ENCODE assay signal across 2 cellular contexts in the genomic region with DNA sequence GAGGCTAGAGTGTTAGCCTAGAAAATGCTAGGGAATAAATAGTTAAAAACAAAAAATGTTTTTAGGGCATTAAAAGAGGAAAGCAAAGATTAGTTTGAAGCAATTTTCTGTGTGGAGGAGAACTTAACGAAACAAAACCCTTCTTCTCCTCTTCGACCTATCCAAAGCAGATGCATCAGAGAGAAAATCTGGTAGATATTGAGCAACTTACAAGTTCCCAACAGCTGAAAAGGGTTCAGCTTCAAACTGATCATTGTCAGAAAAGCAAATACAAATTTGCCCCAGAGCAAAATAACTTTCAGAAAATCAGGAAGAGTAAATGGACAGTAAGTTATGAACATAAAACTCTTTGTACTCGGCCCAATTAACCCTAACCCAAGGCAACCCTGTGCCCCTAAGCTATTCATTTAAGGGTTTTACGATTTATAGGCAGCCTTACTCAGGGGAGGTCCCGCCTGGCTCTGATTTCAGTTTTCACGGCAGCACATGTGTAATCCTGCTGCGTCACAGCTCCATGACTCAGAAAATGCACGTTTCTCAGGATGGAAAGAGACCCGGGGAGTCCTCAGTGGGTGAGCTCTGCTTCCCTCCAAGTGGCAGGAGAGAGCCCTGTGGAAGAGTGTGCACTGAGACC.
TF ChIP-seq lines count a peak whose summit lies in the region.

No MANE protein-coding gene starts in this region.

TF ChIP-seq in A549, 52 proteins besides CTCF, POLR2A, EP300 and RAD21 (continued from another document):
- TF ChIP-seq, protein P1, sequence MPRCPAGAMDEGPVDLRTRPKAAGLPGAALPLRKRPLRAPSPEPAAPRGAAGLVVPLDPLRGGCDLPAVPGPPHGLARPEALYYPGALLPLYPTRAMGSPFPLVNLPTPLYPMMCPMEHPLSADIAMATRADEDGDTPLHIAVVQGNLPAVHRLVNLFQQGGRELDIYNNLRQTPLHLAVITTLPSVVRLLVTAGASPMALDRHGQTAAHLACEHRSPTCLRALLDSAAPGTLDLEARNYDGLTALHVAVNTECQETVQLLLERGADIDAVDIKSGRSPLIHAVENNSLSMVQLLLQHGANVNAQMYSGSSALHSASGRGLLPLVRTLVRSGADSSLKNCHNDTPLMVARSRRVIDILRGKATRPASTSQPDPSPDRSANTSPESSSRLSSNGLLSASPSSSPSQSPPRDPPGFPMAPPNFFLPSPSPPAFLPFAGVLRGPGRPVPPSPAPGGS (IDR thresholded peaks at IDR 0.05), result peak; percentile 81; the same call in 2 of the 3 replicates
- TF ChIP-seq, protein P2, sequence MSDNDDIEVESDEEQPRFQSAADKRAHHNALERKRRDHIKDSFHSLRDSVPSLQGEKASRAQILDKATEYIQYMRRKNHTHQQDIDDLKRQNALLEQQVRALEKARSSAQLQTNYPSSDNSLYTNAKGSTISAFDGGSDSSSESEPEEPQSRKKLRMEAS (IDR thresholded peaks at IDR 0.05), result peak; percentile 78
- TF ChIP-seq ZSCAN20 (CRISPR knock-in tag; IDR thresholded peaks at IDR 0.05) (no peak), HOXB5 (CRISPR knock-in tag; IDR thresholded peaks at IDR 0.05) (no peak), FOSL2 (IDR thresholded peaks at IDR 0.05) (peak; percentile 81), FOSL2 (CRISPR knock-in tag; IDR thresholded peaks at IDR 0.05) (peak; percentile 88), CEBPB (IDR thresholded peaks at IDR 0.05) (peak; percentile 20 to 78; a peak in 3 of 4 replicates), TP53 (CRISPR knock-in tag; IDR thresholded peaks at IDR 0.05) (no peak), KDM5A (IDR thresholded peaks at IDR 0.05) (no peak), JUNB (IDR thresholded peaks at IDR 0.05) (peak; percentile 90), JUN (IDR thresholded peaks at IDR 0.05) (peak; percentile 84 to 93), CHD4 (IDR thresholded peaks at IDR 0.05; ENCODE audit: borderline replicate concordance) (no peak), KDM1A (IDR thresholded peaks at IDR 0.05; ENCODE audit: low read depth) (no peak), SMC3 (IDR thresholded peaks at IDR 0.05) (peak; percentile 44), NFE2L2 (conservative IDR thresholded peaks at IDR 0.05; ENCODE audit: low read length) (peak; percentile 22; the same call in 1 of the 2 replicates), BHLHE40 (IDR thresholded peaks at IDR 0.05; ENCODE audit: low read depth, low read length) (0 out of 2 replicates have a peak, but pooled peaks have one; percentile 20), CBX2 (IDR thresholded peaks at IDR 0.05; ENCODE audit: borderline replicate concordance, low read depth) (no peak)

TF ChIP-seq in HEK293, 187 proteins besides CTCF, POLR2A, EP300 and RAD21 (continued from another document and continues in another):
- TF ChIP-seq, protein P3, sequence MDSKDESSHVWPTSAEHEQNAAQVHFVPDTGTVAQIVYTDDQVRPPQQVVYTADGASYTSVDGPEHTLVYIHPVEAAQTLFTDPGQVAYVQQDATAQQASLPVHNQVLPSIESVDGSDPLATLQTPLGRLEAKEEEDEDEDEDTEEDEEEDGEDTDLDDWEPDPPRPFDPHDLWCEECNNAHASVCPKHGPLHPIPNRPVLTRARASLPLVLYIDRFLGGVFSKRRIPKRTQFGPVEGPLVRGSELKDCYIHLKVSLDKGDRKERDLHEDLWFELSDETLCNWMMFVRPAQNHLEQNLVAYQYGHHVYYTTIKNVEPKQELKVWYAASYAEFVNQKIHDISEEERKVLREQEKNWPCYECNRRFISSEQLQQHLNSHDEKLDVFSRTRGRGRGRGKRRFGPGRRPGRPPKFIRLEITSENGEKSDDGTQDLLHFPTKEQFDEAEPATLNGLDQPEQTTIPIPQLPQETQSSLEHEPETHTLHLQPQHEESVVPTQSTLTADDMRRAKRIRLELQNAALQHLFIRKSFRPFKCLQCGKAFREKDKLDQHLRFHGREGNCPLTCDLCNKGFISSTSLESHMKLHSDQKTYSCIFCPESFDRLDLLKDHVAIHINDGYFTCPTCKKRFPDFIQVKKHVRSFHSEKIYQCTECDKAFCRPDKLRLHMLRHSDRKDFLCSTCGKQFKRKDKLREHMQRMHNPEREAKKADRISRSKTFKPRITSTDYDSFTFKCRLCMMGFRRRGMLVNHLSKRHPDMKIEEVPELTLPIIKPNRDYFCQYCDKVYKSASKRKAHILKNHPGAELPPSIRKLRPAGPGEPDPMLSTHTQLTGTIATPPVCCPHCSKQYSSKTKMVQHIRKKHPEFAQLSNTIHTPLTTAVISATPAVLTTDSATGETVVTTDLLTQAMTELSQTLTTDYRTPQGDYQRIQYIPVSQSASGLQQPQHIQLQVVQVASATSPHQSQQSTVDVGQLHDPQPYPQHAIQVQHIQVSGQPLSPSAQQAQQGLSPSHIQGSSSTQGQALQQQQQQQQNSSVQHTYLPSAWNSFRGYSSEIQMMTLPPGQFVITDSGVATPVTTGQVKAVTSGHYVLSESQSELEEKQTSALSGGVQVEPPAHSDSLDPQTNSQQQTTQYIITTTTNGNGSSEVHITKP (tag by site-specific recombination; IDR thresholded peaks at IDR 0.05), result peak; percentile 53
- TF ChIP-seq KLF16 (tag by site-specific recombination; IDR thresholded peaks at IDR 0.05), result peak; percentile 35; the same call in 1 of the 2 replicates
- peak; percentile 23; the same call in 1 of the 2 replicates for TF ChIP-seq PRDM1 (tag by site-specific recombination; IDR thresholded peaks at IDR 0.05)
- TF ChIP-seq ZNF23 (tag by site-specific recombination; IDR thresholded peaks at IDR 0.05; ENCODE audit: borderline replicate concordance), result no peak
- 0 out of 2 replicates have a peak, but pooled peaks have one; percentile 22 for TF ChIP-seq SCRT2 (tag by site-specific recombination; IDR thresholded peaks at IDR 0.05)
- TF ChIP-seq ZNF843 (tag by site-specific recombination; IDR thresholded peaks at IDR 0.05), result peak; percentile 95
- TF ChIP-seq, protein P4, sequence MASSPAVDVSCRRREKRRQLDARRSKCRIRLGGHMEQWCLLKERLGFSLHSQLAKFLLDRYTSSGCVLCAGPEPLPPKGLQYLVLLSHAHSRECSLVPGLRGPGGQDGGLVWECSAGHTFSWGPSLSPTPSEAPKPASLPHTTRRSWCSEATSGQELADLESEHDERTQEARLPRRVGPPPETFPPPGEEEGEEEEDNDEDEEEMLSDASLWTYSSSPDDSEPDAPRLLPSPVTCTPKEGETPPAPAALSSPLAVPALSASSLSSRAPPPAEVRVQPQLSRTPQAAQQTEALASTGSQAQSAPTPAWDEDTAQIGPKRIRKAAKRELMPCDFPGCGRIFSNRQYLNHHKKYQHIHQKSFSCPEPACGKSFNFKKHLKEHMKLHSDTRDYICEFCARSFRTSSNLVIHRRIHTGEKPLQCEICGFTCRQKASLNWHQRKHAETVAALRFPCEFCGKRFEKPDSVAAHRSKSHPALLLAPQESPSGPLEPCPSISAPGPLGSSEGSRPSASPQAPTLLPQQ (tag by site-specific recombination; IDR thresholded peaks at IDR 0.05), result peak; percentile 76
- peak; percentile 92 for TF ChIP-seq ZBTB21 (tag by site-specific recombination; IDR thresholded peaks at IDR 0.05)
- TF ChIP-seq YY1 (tag by site-specific recombination; IDR thresholded peaks at IDR 0.05), result no peak
- peak; percentile 94 for TF ChIP-seq GFI1B (tag by site-specific recombination; IDR thresholded peaks at IDR 0.05)
- peak; percentile 58 for TF ChIP-seq ZBTB8A (tag by site-specific recombination; IDR thresholded peaks at IDR 0.05)
- peak; percentile 95 for TF ChIP-seq ZNF629 (tag by site-specific recombination; IDR thresholded peaks at IDR 0.05)
- TF ChIP-seq BCL11B (tag by site-specific recombination; IDR thresholded peaks at IDR 0.05; ENCODE audit: low read depth), result peak; percentile 48; the same call in 1 of the 2 replicates
- no peak for TF ChIP-seq ZNF146 (tag by site-specific recombination; IDR thresholded peaks at IDR 0.05)
- TF ChIP-seq, protein P5, sequence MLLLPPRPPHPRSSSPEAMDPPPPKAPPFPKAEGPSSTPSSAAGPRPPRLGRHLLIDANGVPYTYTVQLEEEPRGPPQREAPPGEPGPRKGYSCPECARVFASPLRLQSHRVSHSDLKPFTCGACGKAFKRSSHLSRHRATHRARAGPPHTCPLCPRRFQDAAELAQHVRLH (tag by site-specific recombination; IDR thresholded peaks at IDR 0.05), result 0 out of 2 replicates have a peak, but pooled peaks have one; percentile 44
- TF ChIP-seq ZNF423 (tag by site-specific recombination; IDR thresholded peaks at IDR 0.05), result peak; percentile 77
- TF ChIP-seq OSR2 (tag by site-specific recombination; IDR thresholded peaks at IDR 0.05), result peak; percentile 81
- TF ChIP-seq, protein P6, sequence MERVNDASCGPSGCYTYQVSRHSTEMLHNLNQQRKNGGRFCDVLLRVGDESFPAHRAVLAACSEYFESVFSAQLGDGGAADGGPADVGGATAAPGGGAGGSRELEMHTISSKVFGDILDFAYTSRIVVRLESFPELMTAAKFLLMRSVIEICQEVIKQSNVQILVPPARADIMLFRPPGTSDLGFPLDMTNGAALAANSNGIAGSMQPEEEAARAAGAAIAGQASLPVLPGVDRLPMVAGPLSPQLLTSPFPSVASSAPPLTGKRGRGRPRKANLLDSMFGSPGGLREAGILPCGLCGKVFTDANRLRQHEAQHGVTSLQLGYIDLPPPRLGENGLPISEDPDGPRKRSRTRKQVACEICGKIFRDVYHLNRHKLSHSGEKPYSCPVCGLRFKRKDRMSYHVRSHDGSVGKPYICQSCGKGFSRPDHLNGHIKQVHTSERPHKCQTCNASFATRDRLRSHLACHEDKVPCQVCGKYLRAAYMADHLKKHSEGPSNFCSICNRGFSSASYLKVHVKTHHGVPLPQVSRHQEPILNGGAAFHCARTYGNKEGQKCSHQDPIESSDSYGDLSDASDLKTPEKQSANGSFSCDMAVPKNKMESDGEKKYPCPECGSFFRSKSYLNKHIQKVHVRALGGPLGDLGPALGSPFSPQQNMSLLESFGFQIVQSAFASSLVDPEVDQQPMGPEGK (tag by site-specific recombination; IDR thresholded peaks at IDR 0.05), result peak; percentile 49; the same call in 1 of the 2 replicates
- TF ChIP-seq ZBTB17 (tag by site-specific recombination; IDR thresholded peaks at IDR 0.05), result peak; percentile 29; the same call in 1 of the 2 replicates
- TF ChIP-seq, protein P7, sequence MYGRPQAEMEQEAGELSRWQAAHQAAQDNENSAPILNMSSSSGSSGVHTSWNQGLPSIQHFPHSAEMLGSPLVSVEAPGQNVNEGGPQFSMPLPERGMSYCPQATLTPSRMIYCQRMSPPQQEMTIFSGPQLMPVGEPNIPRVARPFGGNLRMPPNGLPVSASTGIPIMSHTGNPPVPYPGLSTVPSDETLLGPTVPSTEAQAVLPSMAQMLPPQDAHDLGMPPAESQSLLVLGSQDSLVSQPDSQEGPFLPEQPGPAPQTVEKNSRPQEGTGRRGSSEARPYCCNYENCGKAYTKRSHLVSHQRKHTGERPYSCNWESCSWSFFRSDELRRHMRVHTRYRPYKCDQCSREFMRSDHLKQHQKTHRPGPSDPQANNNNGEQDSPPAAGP (tag by site-specific recombination; IDR thresholded peaks at IDR 0.05), result peak; percentile 77
- TF ChIP-seq, protein P8, sequence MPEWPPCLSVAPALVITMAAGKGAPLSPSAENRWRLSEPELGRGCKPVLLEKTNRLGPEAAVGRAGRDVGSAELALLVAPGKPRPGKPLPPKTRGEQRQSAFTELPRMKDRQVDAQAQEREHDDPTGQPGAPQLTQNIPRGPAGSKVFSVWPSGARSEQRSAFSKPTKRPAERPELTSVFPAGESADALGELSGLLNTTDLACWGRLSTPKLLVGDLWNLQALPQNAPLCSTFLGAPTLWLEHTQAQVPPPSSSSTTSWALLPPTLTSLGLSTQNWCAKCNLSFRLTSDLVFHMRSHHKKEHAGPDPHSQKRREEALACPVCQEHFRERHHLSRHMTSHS (tag by site-specific recombination; IDR thresholded peaks at IDR 0.05), result 0 out of 2 replicates have a peak, but pooled peaks have one; percentile 49
- TF ChIP-seq KLF8 (tag by site-specific recombination; IDR thresholded peaks at IDR 0.05), result peak; percentile 67; the same call in 1 of the 2 replicates
- TF ChIP-seq ZNF366 (tag by site-specific recombination; conservative IDR thresholded peaks at IDR 0.05), result peak; percentile 92
- peak; percentile 83 for TF ChIP-seq GLIS2 (tag by site-specific recombination; IDR thresholded peaks at IDR 0.05)
- TF ChIP-seq, protein P9, sequence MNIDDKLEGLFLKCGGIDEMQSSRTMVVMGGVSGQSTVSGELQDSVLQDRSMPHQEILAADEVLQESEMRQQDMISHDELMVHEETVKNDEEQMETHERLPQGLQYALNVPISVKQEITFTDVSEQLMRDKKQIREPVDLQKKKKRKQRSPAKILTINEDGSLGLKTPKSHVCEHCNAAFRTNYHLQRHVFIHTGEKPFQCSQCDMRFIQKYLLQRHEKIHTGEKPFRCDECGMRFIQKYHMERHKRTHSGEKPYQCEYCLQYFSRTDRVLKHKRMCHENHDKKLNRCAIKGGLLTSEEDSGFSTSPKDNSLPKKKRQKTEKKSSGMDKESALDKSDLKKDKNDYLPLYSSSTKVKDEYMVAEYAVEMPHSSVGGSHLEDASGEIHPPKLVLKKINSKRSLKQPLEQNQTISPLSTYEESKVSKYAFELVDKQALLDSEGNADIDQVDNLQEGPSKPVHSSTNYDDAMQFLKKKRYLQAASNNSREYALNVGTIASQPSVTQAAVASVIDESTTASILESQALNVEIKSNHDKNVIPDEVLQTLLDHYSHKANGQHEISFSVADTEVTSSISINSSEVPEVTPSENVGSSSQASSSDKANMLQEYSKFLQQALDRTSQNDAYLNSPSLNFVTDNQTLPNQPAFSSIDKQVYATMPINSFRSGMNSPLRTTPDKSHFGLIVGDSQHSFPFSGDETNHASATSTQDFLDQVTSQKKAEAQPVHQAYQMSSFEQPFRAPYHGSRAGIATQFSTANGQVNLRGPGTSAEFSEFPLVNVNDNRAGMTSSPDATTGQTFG (tag by site-specific recombination; IDR thresholded peaks at IDR 0.05; ENCODE audit: borderline replicate concordance), result no peak
- TF ChIP-seq, protein P10, sequence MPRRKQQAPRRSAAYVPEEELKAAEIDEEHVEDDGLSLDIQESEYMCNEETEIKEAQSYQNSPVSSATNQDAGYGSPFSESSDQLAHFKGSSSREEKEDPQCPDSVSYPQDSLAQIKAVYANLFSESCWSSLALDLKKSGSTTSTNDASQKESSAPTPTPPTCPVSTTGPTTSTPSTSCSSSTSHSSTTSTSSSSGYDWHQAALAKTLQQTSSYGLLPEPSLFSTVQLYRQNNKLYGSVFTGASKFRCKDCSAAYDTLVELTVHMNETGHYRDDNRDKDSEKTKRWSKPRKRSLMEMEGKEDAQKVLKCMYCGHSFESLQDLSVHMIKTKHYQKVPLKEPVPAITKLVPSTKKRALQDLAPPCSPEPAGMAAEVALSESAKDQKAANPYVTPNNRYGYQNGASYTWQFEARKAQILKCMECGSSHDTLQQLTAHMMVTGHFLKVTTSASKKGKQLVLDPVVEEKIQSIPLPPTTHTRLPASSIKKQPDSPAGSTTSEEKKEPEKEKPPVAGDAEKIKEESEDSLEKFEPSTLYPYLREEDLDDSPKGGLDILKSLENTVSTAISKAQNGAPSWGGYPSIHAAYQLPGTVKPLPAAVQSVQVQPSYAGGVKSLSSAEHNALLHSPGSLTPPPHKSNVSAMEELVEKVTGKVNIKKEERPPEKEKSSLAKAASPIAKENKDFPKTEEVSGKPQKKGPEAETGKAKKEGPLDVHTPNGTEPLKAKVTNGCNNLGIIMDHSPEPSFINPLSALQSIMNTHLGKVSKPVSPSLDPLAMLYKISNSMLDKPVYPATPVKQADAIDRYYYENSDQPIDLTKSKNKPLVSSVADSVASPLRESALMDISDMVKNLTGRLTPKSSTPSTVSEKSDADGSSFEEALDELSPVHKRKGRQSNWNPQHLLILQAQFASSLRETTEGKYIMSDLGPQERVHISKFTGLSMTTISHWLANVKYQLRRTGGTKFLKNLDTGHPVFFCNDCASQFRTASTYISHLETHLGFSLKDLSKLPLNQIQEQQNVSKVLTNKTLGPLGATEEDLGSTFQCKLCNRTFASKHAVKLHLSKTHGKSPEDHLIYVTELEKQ (tag by site-specific recombination; IDR thresholded peaks at IDR 0.05; ENCODE audit: borderline replicate concordance), result peak; percentile 81
- peak; percentile 52; the same call in 1 of the 2 replicates for TF ChIP-seq ZNF394 (tag by site-specific recombination; IDR thresholded peaks at IDR 0.05; ENCODE audit: borderline replicate concordance)
